ENCODE assay signal across 8 cellular contexts in genomic region chr15:92801774-92802464, GRCh38.
DNase-seq lines count a peak whose midpoint lies in the region; ATAC-seq, FAIRE-seq and TF ChIP-seq lines count a peak whose summit lies in the region.

No MANE protein-coding gene starts in this region.

- ATAC-seq in activated naive CD8-positive, alpha-beta T cell treated with anti-CD3 and anti-CD28 coated beads, Interleukin-2, amount 50 U/mL, for 24 hours = no peak
- ATAC-seq in K562 (peak; percentile 52), HepG2 (no peak)

- BruUV-seq in K562 (replicated peaks; lab: Mats Ljungman, UMichigan) (no TSS peak), HepG2 (replicated peaks; lab: Mats Ljungman, UMichigan) (no TSS peak)

- H3K27me3 Mint-ChIP-seq in activated naive CD8-positive, alpha-beta T cell = no peaks in the 10 kb centered on the region
- no peaks in the 10 kb centered on the region for H3K27me3 Mint-ChIP-seq in activated naive CD8-positive, alpha-beta T cell treated with anti-CD3 and anti-CD28 coated beads, Interleukin-2, amount 50 U/mL, for 24 hours
- no peaks in the 10 kb centered on the region for H3K27me3 Mint-ChIP-seq in progenitor cell of endocrine pancreas

- TF ChIP-seq EP300 in K562 (IDR thresholded peaks at IDR 0.05; ENCODE audit: low read length) (peak; percentile 8; the same call in 1 of the 2 replicates), HepG2 (IDR thresholded peaks at IDR 0.05; ENCODE audit: low read depth in 2 of 2, low read length in 2 of 2) (no peak), HepG2 (CRISPR knock-in tag; IDR thresholded peaks at IDR 0.05; ENCODE audit: borderline replicate concordance) (no peak)

- no peak overlapping the region for H3K4me3 Mint-ChIP-seq in activated naive CD8-positive, alpha-beta T cell
- no peak overlapping the region for H3K4me3 Mint-ChIP-seq in activated naive CD8-positive, alpha-beta T cell treated with anti-CD3 and anti-CD28 coated beads, Interleukin-2, amount 50 U/mL, for 24 hours
- H3K4me3 Mint-ChIP-seq in progenitor cell of endocrine pancreas (ENCODE audit: low read depth) = no peak overlapping the region

- peaks cover 23% of the 10 kb centered on the region for H3K4me1 Mint-ChIP-seq in activated naive CD8-positive, alpha-beta T cell (ENCODE audit: low read depth)
- H3K4me1 Mint-ChIP-seq in activated naive CD8-positive, alpha-beta T cell treated with anti-CD3 and anti-CD28 coated beads, Interleukin-2, amount 50 U/mL, for 24 hours = peaks cover 26% of the 10 kb centered on the region
- H3K4me1 Mint-ChIP-seq in progenitor cell of endocrine pancreas (ENCODE audit: low read depth) = peaks cover 7% of the 10 kb centered on the region

- POLR2A ChIA-PET in K562 (lab: Yijun Ruan, JAX) (interaction anchor here (0.9 to 2.5 kb wide), 10 partner anchors 9 to 116 kb away, joined by 3 to 9 read pairs (median 4); partner anchors contain the start of gene CHD2), HepG2 (lab: Yijun Ruan, JAX) (interaction anchor here (1.1 to 1.8 kb wide), 4 partner anchors 30 to 102 kb away, joined by 3 to 8 read pairs (median 4); partner anchors contain the start of gene CHD2)

- peak overlapping the region; percentile 73 for H3K27ac ChIP-seq in K562 (ENCODE audit: extremely low read depth, low read depth, low read length)
- peak overlapping the region; percentile 43 for H3K27ac ChIP-seq in HepG2 (ENCODE audit: extremely low read length, insufficient read depth, low read length)
- H3K27ac ChIP-seq in Karpas-422 (ENCODE audit: low read length) = no peak overlapping the region

- H2AFZ ChIP-seq in K562 (ENCODE audit: low read depth, low read length) (peak overlapping the region; percentile 85), HepG2 (ENCODE audit: low read length) (peak overlapping the region; percentile 29), Karpas-422 (ENCODE audit: low read length) (no peak overlapping the region)

- no peaks in the 10 kb centered on the region for H3K9me1 ChIP-seq in K562 (ENCODE audit: control insufficient read depth, insufficient read depth, low read length)

- no peaks in the 10 kb centered on the region for H3K36me3 ChIP-seq in K562 (ENCODE audit: control insufficient read depth, insufficient read depth, low read length)
- H3K36me3 ChIP-seq in HepG2 (replicated peaks in 1 of 2; ENCODE audit: control insufficient read depth in 1 of 2, insufficient read depth in 2 of 2, low read length in 2 of 2) = no peaks in the 10 kb centered on the region
- H3K36me3 ChIP-seq in Karpas-422 (ENCODE audit: insufficient read depth, low read length) = no peaks in the 10 kb centered on the region

- intact Hi-C loops in K562 (cut with micrococcal nuclease) (no loop called here), HepG2 (cut with micrococcal nuclease; ENCODE audit: unreplicated experiment) (no loop called here)

- CTCF ChIA-PET in K562 (lab: Yijun Ruan, JAX; ENCODE audit: low intra/inter-chr PET ratio) = no interaction called here
- CTCF ChIA-PET in HepG2 (lab: Yijun Ruan, JAX; ENCODE audit: low intra/inter-chr PET ratio, low total read pairs) = no interaction called here

- H3K4me3 ChIP-seq in K562 (no peak overlapping the region), HepG2 (replicated peaks in 1 of 3; ENCODE audit: insufficient read depth in 1 of 3, low read depth in 2 of 3, low read length in 3 of 3) (no peak overlapping the region), Karpas-422 (ENCODE audit: low read length) (no peak overlapping the region)

- FAIRE-seq in K562 (lab: Jason Lieb, UNC) = no peak
- FAIRE-seq in HepG2 (lab: Jason Lieb, UNC) = peak; percentile 46

- H3K4me1 ChIP-seq in K562 (replicated peaks in 1 of 2; ENCODE audit: control insufficient read depth in 2 of 2, insufficient read depth in 2 of 2, low read length in 2 of 2) = peaks cover 35 to 45% of the 10 kb centered on the region in 2 experiments
- H3K4me1 ChIP-seq in HepG2 (ENCODE audit: insufficient read depth, low read length) = peaks cover 59% of the 10 kb centered on the region
- H3K4me1 ChIP-seq in Karpas-422 (ENCODE audit: low read length) = peaks cover 1% of the 10 kb centered on the region; the same call in 1 of the 2 replicates

- in situ Hi-C loops in K562 (cut with MboI) (loop anchor here (5.0 kb wide), 1 partner anchor 110 kb away; no protein-coding TSS in a partner anchor), HepG2 (cut with HindIII; ENCODE audit: extremely low pct_ligation_motif_present, low pct_unique_long_range_greater_than_20kb) (no loop called here)

- H3K9ac ChIP-seq in K562 (ENCODE audit: insufficient read depth in 1 of 2, low read depth in 2 of 2, low read length in 2 of 2) (peak overlapping the region; percentile 64 to 85), HepG2 (ENCODE audit: insufficient read depth, low read depth, low read length) (0 out of 2 replicates have a peak overlapping the region, but pooled peaks have one; percentile 15), Karpas-422 (ENCODE audit: low read length) (no peak overlapping the region)

- WGBS in K562 (ENCODE audit: insufficient coverage, low coverage, missing lambda C conversion rate) = 31% methylated on average over 3 of the region's 5 CpGs
- 75% methylated on average over 5 of the region's 5 CpGs for WGBS in HepG2 (ENCODE audit: low lambda C conversion rate)

- no peaks in the 10 kb centered on the region for H3K9me2 ChIP-seq in Karpas-422 (replicated peaks; ENCODE audit: insufficient read depth, low read length)

- peak overlapping the region; percentile 73 for H3K27ac Mint-ChIP-seq in activated naive CD8-positive, alpha-beta T cell
- no peak overlapping the region for H3K27ac Mint-ChIP-seq in activated naive CD8-positive, alpha-beta T cell treated with anti-CD3 and anti-CD28 coated beads, Interleukin-2, amount 50 U/mL, for 24 hours
- no peak overlapping the region for H3K27ac Mint-ChIP-seq in progenitor cell of endocrine pancreas

- DNase-seq in activated naive CD8-positive, alpha-beta T cell treated with anti-CD3 and anti-CD28 coated beads, Interleukin-2, amount 50 U/mL, for 24 hours = no peak
- DNase-seq in K562 (ENCODE audit: extremely low read depth in 1 of 4, low spot score in 3 of 4) = peak; percentile 42 to 77 (median 44)
- DNase-seq in HepG2 (ENCODE audit: low spot score) = peak; percentile 14
- DNase-seq in Karpas-422 = no peak
- no peak for DNase-seq in progenitor cell of endocrine pancreas (ENCODE audit: low spot score, unreplicated experiment)
- DNase-seq in activated T-cell treated with anti-CD3 and anti-CD28 coated beads for 4 hours = no peak
- DNase-seq in stimulated activated CD4-positive, alpha-beta T cell treated with anti-CD3 and anti-CD28 coated beads, Interleukin-4, amount 100 ng/mL, for 4 hours = no peak

- TF ChIP-seq RAD21 in K562 (CRISPR knock-in tag; conservative IDR thresholded peaks at IDR 0.05 in 1 of 2, IDR thresholded peaks at IDR 0.05 in 1 of 2) (no peak), HepG2 (CRISPR knock-in tag; IDR thresholded peaks at IDR 0.05) (no peak)

- H3K79me2 ChIP-seq in K562 (ENCODE audit: control insufficient read depth, insufficient read depth, low read length) (0 out of 3 replicates have a peak, but pooled peaks cover 2% of the 10 kb centered on the region), HepG2 (ENCODE audit: insufficient read depth, low read length) (peaks cover 17% of the 10 kb centered on the region), Karpas-422 (ENCODE audit: low read length) (no peaks in the 10 kb centered on the region)

- H3K4me2 ChIP-seq in K562 (ENCODE audit: insufficient read depth, low read length) (peak overlapping the region; percentile 71), HepG2 (ENCODE audit: low read depth, low read length) (0 out of 2 replicates have a peak overlapping the region, but pooled peaks have one; percentile 15), Karpas-422 (ENCODE audit: low read depth, low read length, poor library complexity, severe bottlenecking) (no peak overlapping the region)

- H3K9me3 ChIP-seq in K562 (replicated peaks; ENCODE audit: control insufficient read depth, insufficient read depth, low read depth, low read length) (no peaks in the 10 kb centered on the region), HepG2 (ENCODE audit: low read length) (no peaks in the 10 kb centered on the region), Karpas-422 (ENCODE audit: low read length) (no peaks in the 10 kb centered on the region)

- TF ChIP-seq POLR2A in K562 (conservative IDR thresholded peaks at IDR 0.05) = no peak; the same call in 1 of the 2 replicates
- TF ChIP-seq POLR2A in HepG2 (IDR thresholded peaks at IDR 0.05; ENCODE audit: insufficient read depth in 1 of 2, low read depth in 2 of 2, low read length in 2 of 2) = no peak

- H3K36me3 Mint-ChIP-seq in activated naive CD8-positive, alpha-beta T cell = peaks cover 3% of the 10 kb centered on the region
- no peaks in the 10 kb centered on the region for H3K36me3 Mint-ChIP-seq in activated naive CD8-positive, alpha-beta T cell treated with anti-CD3 and anti-CD28 coated beads, Interleukin-2, amount 50 U/mL, for 24 hours (ENCODE audit: low read depth)
- H3K36me3 Mint-ChIP-seq in progenitor cell of endocrine pancreas (ENCODE audit: insufficient read depth) = peaks cover 7% of the 10 kb centered on the region

- H3K27me3 ChIP-seq in K562 (ENCODE audit: control insufficient read depth in 2 of 2, insufficient read depth in 2 of 2, low read length in 2 of 2) (no peaks in the 10 kb centered on the region), HepG2 (ENCODE audit: control insufficient read depth in 1 of 2, insufficient read depth in 2 of 2, low read length in 2 of 2) (no peaks in the 10 kb centered on the region), Karpas-422 (ENCODE audit: low read length) (no peaks in the 10 kb centered on the region)

- no peaks in the 10 kb centered on the region for H3K9me3 Mint-ChIP-seq in activated naive CD8-positive, alpha-beta T cell (ENCODE audit: low read depth)
- no peaks in the 10 kb centered on the region for H3K9me3 Mint-ChIP-seq in activated naive CD8-positive, alpha-beta T cell treated with anti-CD3 and anti-CD28 coated beads, Interleukin-2, amount 50 U/mL, for 24 hours
- H3K9me3 Mint-ChIP-seq in progenitor cell of endocrine pancreas (ENCODE audit: low read depth) = peaks cover 6% of the 10 kb centered on the region

- H4K20me1 ChIP-seq in K562 (replicated peaks; ENCODE audit: control insufficient read depth, insufficient read depth, low read length) (no peaks in the 10 kb centered on the region), HepG2 (ENCODE audit: insufficient read depth, low read length) (no peaks in the 10 kb centered on the region), Karpas-422 (ENCODE audit: insufficient read depth, low read depth, low read length) (no peaks in the 10 kb centered on the region)

- TF ChIP-seq CTCF in K562 (IDR thresholded peaks at IDR 0.05 in 2 of 3, conservative IDR thresholded peaks at IDR 0.05 in 1 of 3; ENCODE audit: insufficient read depth in 2 of 3, low read depth in 1 of 3, low read length in 3 of 3) = no peak
- TF ChIP-seq CTCF in HepG2 (CRISPR knock-in tag; IDR thresholded peaks at IDR 0.05) = no peak
- no peak for TF ChIP-seq CTCF in progenitor cell of endocrine pancreas (IDR thresholded peaks at IDR 0.05; ENCODE audit: unreplicated experiment)

Comparison
In these comparisons a context has a peak if more than half of its experiments do, and no peak if none do; other contexts are left out.
1. DNase-seq: peak in K562 (4 of 4) and HepG2 (single experiment); none in activated naive CD8-positive, alpha-beta T cell treated with anti-CD3 and anti-CD28 coated beads, Interleukin-2, amount 50 U/mL, for 24 hours (single experiment), Karpas-422 (single experiment), progenitor cell of endocrine pancreas (single experiment), activated T-cell treated with anti-CD3 and anti-CD28 coated beads for 4 hours (single experiment) and stimulated activated CD4-positive, alpha-beta T cell treated with anti-CD3 and anti-CD28 coated beads, Interleukin-4, amount 100 ng/mL, for 4 hours (0 of 2).